ENCODE assay signal across 17 cellular contexts in the genomic region with DNA sequence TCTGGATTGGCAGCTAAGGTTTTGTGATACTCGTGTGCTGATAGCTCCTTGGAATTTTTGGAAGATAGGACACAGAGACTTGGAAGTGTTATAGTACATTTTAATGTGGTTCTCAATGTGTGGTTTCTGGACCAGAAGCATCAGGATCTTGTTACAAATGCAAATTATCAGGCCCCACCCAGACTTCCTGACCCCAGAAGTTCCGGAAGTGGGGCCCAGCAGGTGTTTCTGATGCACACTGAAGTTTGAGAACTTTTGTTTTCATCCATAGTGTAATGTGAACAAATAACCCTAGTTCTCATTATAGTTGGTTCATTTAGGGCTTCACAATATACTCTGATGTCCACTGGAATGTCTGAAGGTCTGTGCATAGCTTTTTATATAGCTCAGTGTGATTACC. TPM values are rescaled to one million over a fixed set of nuclear protein-coding genes. Genes with fewer than 3 reads are reported as not detected.
DNase-seq lines count a peak whose midpoint lies in the region; ATAC-seq and TF ChIP-seq lines count a peak whose summit lies in the region.
"Had no signal": no experiment of that assay in that cellular context is flagged by ENCODE, and none has a peak within 500 bp of the region (broad histone marks: within the 10 kb centered on the region; RNA-seq: fewer than 3 reads in every experiment).

No MANE protein-coding gene starts in this region.

- ATAC-seq in GM19455 (IDR thresholded peaks at IDR 0.05; ENCODE audit: unreplicated experiment): peak; percentile 75
- ATAC-seq in HG03460 (IDR thresholded peaks at IDR 0.05; ENCODE audit: unreplicated experiment): peak; percentile 65
- no peak for ATAC-seq in activated naive CD8-positive, alpha-beta T cell treated with anti-CD3 and anti-CD28 coated beads, Interleukin-2, amount 10 ng/mL, durations not matched to agents 7 days and 5 days (ENCODE audit: low read depth)
- no peak for ATAC-seq in HG02885 (IDR thresholded peaks at IDR 0.05; ENCODE audit: poor library complexity, unreplicated experiment)
- ATAC-seq in HG03039 (IDR thresholded peaks at IDR 0.05; ENCODE audit: unreplicated experiment): no peak
- ATAC-seq: natural killer cell treated with Interleukin-12 subunit alpha and Interleukin-12 subunit beta and Interleukin-15 and Interleukin-18, amount 100 ng/mL, for 72 hours; stimulated activated effector memory CD8-positive, alpha-beta T cell treated with anti-CD3 and anti-CD28 coated beads, Interleukin-12 subunit alpha, Interleukin-12 subunit beta, amount 100 ng/mL, for 72 hours had no signal

- H3K27me3 Mint-ChIP-seq in activated naive CD8-positive, alpha-beta T cell treated with anti-CD3 and anti-CD28 coated beads, Interleukin-2, amount 10 ng/mL, durations not matched to agents 7 days and 5 days: no peaks in the 10 kb centered on the region

- peak overlapping the region; percentile 48 for H3K4me3 Mint-ChIP-seq in activated naive CD8-positive, alpha-beta T cell treated with anti-CD3 and anti-CD28 coated beads, Interleukin-2, amount 10 ng/mL, durations not matched to agents 7 days and 5 days
- H3K4me3 Mint-ChIP-seq: natural killer cell treated with Interleukin-12 subunit alpha and Interleukin-12 subunit beta and Interleukin-15 and Interleukin-18, amount 100 ng/mL, for 72 hours; stimulated activated effector memory CD8-positive, alpha-beta T cell treated with anti-CD3 and anti-CD28 coated beads, Interleukin-12 subunit alpha, Interleukin-12 subunit beta, amount 100 ng/mL, for 72 hours had no signal

- peak overlapping the region; percentile 82 for H3K27ac Mint-ChIP-seq in activated naive CD8-positive, alpha-beta T cell treated with anti-CD3 and anti-CD28 coated beads, Interleukin-2, amount 10 ng/mL, durations not matched to agents 7 days and 5 days
- H3K27ac Mint-ChIP-seq: natural killer cell treated with Interleukin-12 subunit alpha and Interleukin-12 subunit beta and Interleukin-15 and Interleukin-18, amount 100 ng/mL, for 72 hours; stimulated activated effector memory CD8-positive, alpha-beta T cell treated with anti-CD3 and anti-CD28 coated beads, Interleukin-12 subunit alpha, Interleukin-12 subunit beta, amount 100 ng/mL, for 72 hours had no signal

- no peaks in the 10 kb centered on the region for H3K36me3 Mint-ChIP-seq in activated naive CD8-positive, alpha-beta T cell treated with anti-CD3 and anti-CD28 coated beads, Interleukin-2, amount 10 ng/mL, durations not matched to agents 7 days and 5 days
- H3K36me3 Mint-ChIP-seq: natural killer cell treated with Interleukin-12 subunit alpha and Interleukin-12 subunit beta and Interleukin-15 and Interleukin-18, amount 100 ng/mL, for 72 hours; stimulated activated effector memory CD8-positive, alpha-beta T cell treated with anti-CD3 and anti-CD28 coated beads, Interleukin-12 subunit alpha, Interleukin-12 subunit beta, amount 100 ng/mL, for 72 hours had no signal

- peaks cover 6% of the 10 kb centered on the region for H3K4me1 Mint-ChIP-seq in activated naive CD8-positive, alpha-beta T cell treated with anti-CD3 and anti-CD28 coated beads, Interleukin-2, amount 10 ng/mL, durations not matched to agents 7 days and 5 days
- H3K4me1 Mint-ChIP-seq: stimulated activated effector memory CD8-positive, alpha-beta T cell treated with anti-CD3 and anti-CD28 coated beads, Interleukin-12 subunit alpha, Interleukin-12 subunit beta, amount 100 ng/mL, for 72 hours had no signal

- TF ChIP-seq CTCF in GM12865 (IDR thresholded peaks at IDR 0.05; ENCODE audit: insufficient read depth, low read depth, low read length, missing control alignments): no peak

- H3K4me3 ChIP-seq in GM12865 (ENCODE audit: low read depth, low read length): no peak overlapping the region
- H3K4me3 ChIP-seq: esophagus muscularis mucosa, SK-N-MC, smooth muscle cell had no signal

- POLR2A ChIA-PET in activated naive CD8-positive, alpha-beta T cell treated with anti-CD3 and anti-CD28 coated beads, Interleukin-2, amount 10 ng/mL, durations not matched to agents 7 days and 5 days (lab: Charles Lee): no interaction called here

- H3K9me3 Mint-ChIP-seq in activated naive CD8-positive, alpha-beta T cell treated with anti-CD3 and anti-CD28 coated beads, Interleukin-2, amount 10 ng/mL, durations not matched to agents 7 days and 5 days: no peaks in the 10 kb centered on the region
- H3K9me3 Mint-ChIP-seq: natural killer cell treated with Interleukin-12 subunit alpha and Interleukin-12 subunit beta and Interleukin-15 and Interleukin-18, amount 100 ng/mL, for 72 hours; stimulated activated effector memory CD8-positive, alpha-beta T cell treated with anti-CD3 and anti-CD28 coated beads, Interleukin-12 subunit alpha, Interleukin-12 subunit beta, amount 100 ng/mL, for 72 hours had no signal

- DNase-seq in GM12865 (ENCODE audit: low read depth): peak; percentile 59
- no peak for DNase-seq in activated naive CD8-positive, alpha-beta T cell treated with anti-CD3 and anti-CD28 coated beads, Interleukin-2, amount 10 ng/mL, durations not matched to agents 7 days and 5 days
- DNase-seq in NCI-H146 (lab: John Stamatoyannopoulos, UW): no peak
- DNase-seq in NCI-H2171 (lab: John Stamatoyannopoulos, UW): no peak
- DNase-seq: Caco-2, KG1, NCI-H226 had no signal

RNA-seq across cellular contexts. Expression of a gene that starts 49.6 kb away (rescaled TPM):
- 10 to 100 TPM; 41.8 to 41.9 TPM for total RNA-seq in activated naive CD8-positive, alpha-beta T cell treated with anti-CD3 and anti-CD28 coated beads, Interleukin-2, amount 10 ng/mL, durations not matched to agents 7 days and 5 days

RNA-seq across cellular contexts. Expression of a gene that starts 57.6 kb away (rescaled TPM):
- not detected for total RNA-seq in activated naive CD8-positive, alpha-beta T cell treated with anti-CD3 and anti-CD28 coated beads, Interleukin-2, amount 10 ng/mL, durations not matched to agents 7 days and 5 days
- total RNA-seq: bronchial epithelial cell; Caco-2; esophagus muscularis mucosa; natural killer cell treated with Interleukin-12 subunit alpha and Interleukin-12 subunit beta and Interleukin-15 and Interleukin-18, amount 100 ng/mL, for 72 hours; smooth muscle cell had no signal

Comparison
In these comparisons a context has a peak if more than half of its experiments do, and no peak if none do; other contexts are left out.
1. ATAC-seq: peak in GM19455 (single experiment) and HG03460 (single experiment); none in activated naive CD8-positive, alpha-beta T cell treated with anti-CD3 and anti-CD28 coated beads, Interleukin-2, amount 10 ng/mL, durations not matched to agents 7 days and 5 days (single experiment), HG02885 (single experiment) and HG03039 (single experiment).